ENCODE assay signal across 1 cellular context in the genomic region with DNA sequence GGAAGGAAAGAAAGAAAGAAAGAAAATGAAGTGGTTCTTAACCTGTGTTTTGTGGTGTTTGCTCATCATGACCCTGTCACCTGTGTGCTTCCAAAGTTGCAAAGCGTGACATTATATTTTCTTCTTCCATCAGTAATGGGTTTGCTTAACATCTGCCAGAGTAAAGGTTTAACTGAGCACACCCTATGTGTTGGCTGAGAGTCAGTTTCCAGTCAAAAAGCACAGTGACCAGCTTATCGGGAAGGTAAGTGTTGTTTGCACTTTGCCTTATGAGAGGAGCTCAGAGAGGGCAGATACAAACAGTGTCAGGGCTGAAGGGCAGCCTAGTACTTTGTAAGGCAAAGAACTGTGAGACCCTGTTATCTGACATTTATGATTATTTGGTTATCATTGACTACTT.
TF ChIP-seq lines count a peak whose summit lies in the region.

No MANE protein-coding gene starts in this region.

TF ChIP-seq in GM23338, 12 proteins besides CTCF, POLR2A, EP300 and RAD21 (continued from another document):
- TF ChIP-seq EZH2 (IDR thresholded peaks at IDR 0.05; ENCODE audit: low read depth, unreplicated experiment) (no peak), STAT1 (IDR thresholded peaks at IDR 0.05; ENCODE audit: unreplicated experiment) (no peak), POLR2AphosphoS5 (IDR thresholded peaks at IDR 0.05; ENCODE audit: low read depth) (no peak), CREB1 (CRISPR knock-in tag; IDR thresholded peaks at IDR 0.05; ENCODE audit: low read depth) (no peak), EZH2phosphoT487 (IDR thresholded peaks at IDR 0.05; ENCODE audit: unreplicated experiment) (no peak), NANOG (IDR thresholded peaks at IDR 0.05; ENCODE audit: borderline replicate concordance) (no peak), ZNF114 (CRISPR knock-in tag; IDR thresholded peaks at IDR 0.05) (no peak), JUNB (IDR thresholded peaks at IDR 0.05; ENCODE audit: unreplicated experiment) (no peak)
- TF ChIP-seq, protein P1, sequence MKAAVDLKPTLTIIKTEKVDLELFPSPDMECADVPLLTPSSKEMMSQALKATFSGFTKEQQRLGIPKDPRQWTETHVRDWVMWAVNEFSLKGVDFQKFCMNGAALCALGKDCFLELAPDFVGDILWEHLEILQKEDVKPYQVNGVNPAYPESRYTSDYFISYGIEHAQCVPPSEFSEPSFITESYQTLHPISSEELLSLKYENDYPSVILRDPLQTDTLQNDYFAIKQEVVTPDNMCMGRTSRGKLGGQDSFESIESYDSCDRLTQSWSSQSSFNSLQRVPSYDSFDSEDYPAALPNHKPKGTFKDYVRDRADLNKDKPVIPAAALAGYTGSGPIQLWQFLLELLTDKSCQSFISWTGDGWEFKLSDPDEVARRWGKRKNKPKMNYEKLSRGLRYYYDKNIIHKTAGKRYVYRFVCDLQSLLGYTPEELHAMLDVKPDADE (IDR thresholded peaks at IDR 0.05), result no peak
